7 cellular contexts compared by ENCODE assay signal in the genomic region with DNA sequence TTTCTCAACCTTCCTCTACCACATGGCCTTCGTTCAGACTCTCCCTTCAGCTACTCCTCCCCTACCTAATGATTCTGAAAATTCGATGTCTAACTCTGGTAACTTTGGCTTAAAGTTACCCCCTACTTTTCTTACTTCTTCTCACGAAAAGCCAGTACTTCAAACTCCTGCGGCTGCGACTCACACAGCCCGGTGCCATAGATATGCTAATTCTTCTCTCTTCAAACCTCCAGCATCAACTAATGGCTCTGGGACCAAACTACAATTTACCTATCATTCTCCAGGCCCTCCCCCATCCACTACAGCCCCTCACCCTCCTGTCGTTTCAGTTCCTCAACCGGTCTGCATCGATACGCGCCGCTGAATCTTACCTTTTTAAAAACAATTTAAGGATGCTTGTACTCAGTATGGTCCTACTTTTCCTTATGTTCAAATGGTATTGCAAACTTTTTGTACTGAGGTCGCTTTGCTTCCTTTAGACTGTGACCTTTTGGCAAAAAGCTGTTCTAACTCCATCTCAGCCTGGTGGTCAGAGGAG.
DNase-seq lines count a peak whose midpoint lies in the region; ATAC-seq, FAIRE-seq and TF ChIP-seq lines count a peak whose summit lies in the region.
"Not testable (repeated sequence)": the region's sequence is repeated elsewhere in the genome, so short reads cannot be mapped to it uniquely, and the experiment has no call there.

No MANE protein-coding gene starts in this region.

- H2AFZ ChIP-seq in H9 (ENCODE audit: low read length); OCI-LY1 (ENCODE audit: low read length); GM12878 (ENCODE audit: control insufficient read depth, low read depth, low read length): not testable (repeated sequence)
- peak overlapping the region; percentile 42 for H2AFZ ChIP-seq in neuronal stem cell (ENCODE audit: low read length)

- TF ChIP-seq POLR2A in GM12878 (IDR thresholded peaks at IDR 0.05; ENCODE audit: low read depth, low read length): not testable (repeated sequence)

- not testable (repeated sequence) for H2BK120ac ChIP-seq in H9 (ENCODE audit: low read depth, low read length, poor library complexity, severe bottlenecking); neuronal stem cell (ENCODE audit: low read depth, low read length)

- not testable (repeated sequence) for H2AK5ac ChIP-seq in H9 (ENCODE audit: insufficient read length, low read length); neuronal stem cell (ENCODE audit: low read depth, low read length)

- H3K4me1 Mint-ChIP-seq in H9 (peaks cover 33 to 38% of the 10 kb centered on the region in 2 experiments), memory B cell (peaks cover 14% of the 10 kb centered on the region)

- not testable (repeated sequence) for H4K5ac ChIP-seq in H9 (ENCODE audit: insufficient read length, low read depth, low read length)

- WGBS in H9 (ENCODE audit: extremely low coverage, insufficient read length, low lambda C conversion rate): no CpG with 5 or more reads among the region's 13 CpGs
- 37% methylated on average over 13 of the region's 13 CpGs for WGBS in GM12878 (ENCODE audit: insufficient coverage, insufficient replicate concordance, low lambda C conversion rate, missing lambda C conversion rate)
- no CpG with 5 or more reads among the region's 13 CpGs for WGBS in neuronal stem cell (ENCODE audit: extremely low coverage in 2 of 2, insufficient read length in 2 of 2, insufficient replicate concordance in 1 of 2), 2 donors

- H3K4me3 Mint-ChIP-seq in H9 (peak overlapping the region; percentile 57 to 72), memory B cell (peak overlapping the region; percentile 59)

- H2BK12ac ChIP-seq in H9 (ENCODE audit: insufficient read length, low read depth, low read length); neuronal stem cell (ENCODE audit: low read length): not testable (repeated sequence)

- not testable (repeated sequence) for H3K4me3 ChIP-seq in OCI-LY1 (ENCODE audit: low read depth, low read length, poor library complexity, severe bottlenecking); GM12878; neuronal stem cell (ENCODE audit: low read length in 2 of 2)

- BruUV-seq in GM12878 (replicated peaks; lab: Mats Ljungman, UMichigan): not testable (repeated sequence)

- not testable (repeated sequence) for H3K79me2 ChIP-seq in H9 (ENCODE audit: insufficient read depth, low read length); OCI-LY1 (ENCODE audit: insufficient read depth, low read length); GM12878 (ENCODE audit: control insufficient read depth, insufficient read depth, low read length)

- not testable (repeated sequence) for H3K4ac ChIP-seq in H9 (ENCODE audit: low read depth, low read length); neuronal stem cell (ENCODE audit: low read length)

- not testable (repeated sequence) for H2BK5ac ChIP-seq in H9 (ENCODE audit: insufficient read length, low read length); neuronal stem cell (ENCODE audit: low read length)

- H3K36me3 Mint-ChIP-seq in H9 (ENCODE audit: insufficient read depth in 1 of 3, low read depth in 3 of 3) (peaks cover 20 to 29% (median 21%) of the 10 kb centered on the region in 3 experiments), memory B cell (peaks cover 32% of the 10 kb centered on the region)

- FAIRE-seq in GM12878 (lab: Jason Lieb, UNC): not testable (repeated sequence)

- H3K4me1 ChIP-seq in H9 (ENCODE audit: insufficient read depth, low read length); GM12878 (ENCODE audit: control insufficient read depth, insufficient read depth, low read length); neuronal stem cell (ENCODE audit: control insufficient read depth in 2 of 2, insufficient read depth in 1 of 2, low read depth in 1 of 2, low read length in 2 of 2): not testable (repeated sequence)
- peaks cover 17% of the 10 kb centered on the region for H3K4me1 ChIP-seq in OCI-LY1 (ENCODE audit: insufficient read depth, low read length, severe bottlenecking)

- not testable (repeated sequence) for H3K27me3 ChIP-seq in H9 (ENCODE audit: insufficient read depth, low read length); OCI-LY1 (ENCODE audit: insufficient read depth, low read length); GM12878 (replicated peaks in 1 of 2; ENCODE audit: control insufficient read depth in 2 of 2, insufficient read depth in 2 of 2, low read length in 1 of 2); neuronal stem cell (ENCODE audit: control insufficient read depth in 3 of 3, insufficient read depth in 3 of 3, low read depth in 1 of 3, low read length in 3 of 3)

- H2BK15ac ChIP-seq in H9 (ENCODE audit: low read depth, low read length); neuronal stem cell (ENCODE audit: low read length): not testable (repeated sequence)

- not testable (repeated sequence) for H3T11ph ChIP-seq in H9 (ENCODE audit: low read length)

- not testable (repeated sequence) for H3K23me2 ChIP-seq in H9 (ENCODE audit: insufficient read length, low read depth, low read length, poor library complexity, severe bottlenecking)

- TF ChIP-seq CTCF in H9 (conservative IDR thresholded peaks at IDR 0.05); OCI-LY1 (IDR thresholded peaks at IDR 0.05; ENCODE audit: low read length); GM12878 (IDR thresholded peaks at IDR 0.05 in 2 of 3, conservative IDR thresholded peaks at IDR 0.05 in 1 of 3; ENCODE audit: control insufficient read depth in 2 of 3, extremely low read depth in 1 of 3, insufficient read depth in 1 of 3, low read depth in 3 of 3, low read length in 3 of 3): not testable (repeated sequence)

- DNase-seq in ELF-1 (ENCODE audit: low read depth, low spot score) (peak; percentile 81), H9 (peak; percentile 74), iPS DF 19.7 (ENCODE audit: low read depth, low spot score) (peak; percentile 61)
- not testable (repeated sequence) for DNase-seq in GM12878 (ENCODE audit: low read depth, low spot score); memory B cell (ENCODE audit: low spot score in 2 of 2); neuronal stem cell (ENCODE audit: low spot score)

- not testable (repeated sequence) for H3K56ac ChIP-seq in H9 (ENCODE audit: insufficient read length, low read depth, low read length)

- H3F3A ChIP-seq in OCI-LY1 (ENCODE audit: insufficient read depth, low read length): not testable (repeated sequence)

- H3K27me3 Mint-ChIP-seq in H9 (ENCODE audit: low read depth); memory B cell: not testable (repeated sequence)

- H3K9me3 ChIP-seq in H9 (ENCODE audit: control insufficient read depth, low read depth, low read length); OCI-LY1 (ENCODE audit: low read length); GM12878 (replicated peaks; ENCODE audit: control insufficient read depth, insufficient read depth, low read length); neuronal stem cell (replicated peaks in 1 of 2; ENCODE audit: control insufficient read depth in 2 of 2, insufficient read depth in 1 of 2, low read depth in 1 of 2, low read length in 2 of 2): not testable (repeated sequence)

- peak overlapping the region; percentile 65 for H3K27ac ChIP-seq in H9 (ENCODE audit: insufficient read length, low read depth, low read length)
- peak overlapping the region; percentile 80 for H3K27ac ChIP-seq in OCI-LY1 (ENCODE audit: low read depth, low read length, poor library complexity, severe bottlenecking)
- not testable (repeated sequence) for H3K27ac ChIP-seq in GM12878 (ENCODE audit: control insufficient read depth, insufficient read depth); neuronal stem cell (replicated peaks; ENCODE audit: low read length)

- peaks cover 21% of the 10 kb centered on the region for H3K36me3 ChIP-seq in OCI-LY1 (ENCODE audit: insufficient read depth, low read length)
- H3K36me3 ChIP-seq in GM12878 (ENCODE audit: control insufficient read depth in 2 of 2, insufficient read depth in 2 of 2, low read length in 1 of 2): not testable (repeated sequence)
- H3K36me3 ChIP-seq in neuronal stem cell (replicated peaks in 1 of 2; ENCODE audit: control insufficient read depth in 2 of 2, insufficient read depth in 2 of 2, low read length in 2 of 2): peaks cover 0 to 29% of the 10 kb centered on the region in 2 donors

- not testable (repeated sequence) for H3K9me2 ChIP-seq in OCI-LY1 (ENCODE audit: low read depth, low read length)

- H3K23ac ChIP-seq in H9 (ENCODE audit: insufficient read length, low read depth, low read length); neuronal stem cell (ENCODE audit: low read depth, low read length, poor library complexity): not testable (repeated sequence)

- RAD21 ChIA-PET in GM12878 (lab: Charles Lee; ENCODE audit: unreplicated experiment): not testable (repeated sequence)

- H3K27ac Mint-ChIP-seq in H9 (peak overlapping the region; percentile 90 to 99 (median 96)), memory B cell (peak overlapping the region; percentile 88)

- not testable (repeated sequence) for H3K79me1 ChIP-seq in H9 (ENCODE audit: insufficient read depth, low read depth, low read length, poor library complexity, severe bottlenecking); neuronal stem cell (ENCODE audit: low read depth, low read length)

- SMC1A ChIA-PET in GM12878 (lab: Charles Lee; ENCODE audit: uncharacterized antibody, unreplicated experiment): interaction anchor here (0.7 kb wide), 1 partner anchor 13 kb away, joined by 3 read pairs; no protein-coding TSS in a partner anchor

- not testable (repeated sequence) for TF ChIP-seq RAD21 in GM12878 (IDR thresholded peaks at IDR 0.05; ENCODE audit: insufficient read depth, low read depth, low read length)

- H2BK20ac ChIP-seq in H9 (ENCODE audit: low read depth, low read length, poor library complexity, severe bottlenecking): not testable (repeated sequence)

- ATAC-seq in GM12878; memory B cell (ENCODE audit: low read depth): not testable (repeated sequence)

- H3K4me2 ChIP-seq in H9 (ENCODE audit: insufficient read depth, insufficient read length, low read length) (peak overlapping the region; percentile 56), OCI-LY1 (ENCODE audit: low read length) (peak overlapping the region; percentile 16)
- H3K4me2 ChIP-seq in GM12878 (ENCODE audit: control insufficient read depth, insufficient read depth); neuronal stem cell (ENCODE audit: insufficient read depth, low read length, poor library complexity, severe bottlenecking): not testable (repeated sequence)

- peak overlapping the region; percentile 7 for H3K18ac ChIP-seq in H9 (ENCODE audit: insufficient read length, low read depth, low read length)
- H3K18ac ChIP-seq in neuronal stem cell (ENCODE audit: low read length): not testable (repeated sequence)

- H3K14ac ChIP-seq in H9 (ENCODE audit: insufficient read depth, low read length); neuronal stem cell (ENCODE audit: low read length): not testable (repeated sequence)

- H3K9me3 Mint-ChIP-seq in H9: peaks cover 15 to 23% of the 10 kb centered on the region in 2 experiments
- not testable (repeated sequence) for H3K9me3 Mint-ChIP-seq in memory B cell

- CTCF ChIA-PET in GM12878 (lab: Yijun Ruan, JAX): interaction anchor here (1.0 to 2.5 kb wide), 3 partner anchors 13 to 104 kb away, joined by 3 to 5 read pairs (median 3); no protein-coding TSS in a partner anchor

- H4K91ac ChIP-seq in H9 (ENCODE audit: insufficient read length, low read depth, low read length); neuronal stem cell (ENCODE audit: low read depth, low read length, poor library complexity): not testable (repeated sequence)

- in situ Hi-C loops in GM12878 (cut with MboI): not testable (repeated sequence)

- not testable (repeated sequence) for H4K8ac ChIP-seq in H9 (replicated peaks; ENCODE audit: insufficient read length, low read depth, low read length); neuronal stem cell (ENCODE audit: low read depth, low read length)

- intact Hi-C loops in GM12878 (cut with micrococcal nuclease; ENCODE audit: unreplicated experiment): not testable (repeated sequence)

- H4K20me1 ChIP-seq in H9 (ENCODE audit: control insufficient read depth, insufficient read depth, insufficient read length); OCI-LY1 (ENCODE audit: insufficient read depth, low read length); GM12878 (ENCODE audit: control insufficient read depth, insufficient read depth): not testable (repeated sequence)

- TF ChIP-seq EP300 in GM12878 (IDR thresholded peaks at IDR 0.05; ENCODE audit: borderline replicate concordance in 1 of 2, control insufficient read depth in 1 of 2, low read depth in 2 of 2, low read length in 2 of 2): not testable (repeated sequence)

- POLR2A ChIA-PET in GM12878 (lab: Charles Lee): not testable (repeated sequence)

- H3K9ac ChIP-seq in H9 (ENCODE audit: extremely low read depth, insufficient read length, low read length) (peak overlapping the region; percentile 39), OCI-LY1 (ENCODE audit: low read length) (peak overlapping the region; percentile 28; the same call in 1 of the 2 replicates)
- H3K9ac ChIP-seq in GM12878 (ENCODE audit: control insufficient read depth, insufficient read depth, low read length); neuronal stem cell (ENCODE audit: low read depth, low read length, poor library complexity): not testable (repeated sequence)
